In genomic region chr12:120836119-120836684, GRCh38 we compare ENCODE assay signal across 17 cellular contexts.
DNase-seq lines count a peak whose midpoint lies in the region; ATAC-seq and TF ChIP-seq lines count a peak whose summit lies in the region.
"Had no signal": no experiment of that assay in that cellular context is flagged by ENCODE, and none has a peak within 500 bp of the region (broad histone marks: within the 10 kb centered on the region; RNA-seq: fewer than 3 reads in every experiment).

No MANE protein-coding gene starts in this region.

- H2AFZ ChIP-seq in DND-41 (ENCODE audit: low read depth, low read length): no peak overlapping the region

- no peaks in the 10 kb centered on the region for H3K27me3 ChIP-seq in DND-41 (ENCODE audit: insufficient read depth, low read length, poor library complexity)
- H3K27me3 ChIP-seq: colonic mucosa, foreskin keratinocyte had no signal

- H3K36me3 Mint-ChIP-seq in naive B cell: peaks cover 0 to 4% of the 10 kb centered on the region in 2 donors

- H3K9me3 ChIP-seq in DND-41 (ENCODE audit: insufficient read depth, low read length, severe bottlenecking): no peaks in the 10 kb centered on the region
- H3K9me3 ChIP-seq: colonic mucosa had no signal

- H4K20me1 ChIP-seq in DND-41 (ENCODE audit: insufficient read depth, low read length): peaks cover 48% of the 10 kb centered on the region

- no peak overlapping the region for H3K9ac ChIP-seq in DND-41 (ENCODE audit: low read depth, low read length)

- H3K27ac Mint-ChIP-seq in naive B cell: peak overlapping the region in 4 of 6 donors; percentile 1 to 51 (median 24)
- H3K27ac Mint-ChIP-seq: H9 had no signal

- peak; percentile 59 for ATAC-seq in DND-41 (ENCODE audit: insufficient read depth, low read depth)
- no peak for ATAC-seq in naive B cell (ENCODE audit: low read depth in 2 of 2)
- ATAC-seq in GM18511 (IDR thresholded peaks at IDR 0.05; ENCODE audit: unreplicated experiment): no peak
- ATAC-seq: foreskin keratinocyte, Panc1 had no signal

- intact Hi-C loops in head of caudate nucleus (cut with DNase I): no loop called here

- H3K4me2 ChIP-seq in DND-41 (ENCODE audit: insufficient read depth, low read length): no peak overlapping the region

- no peak for DNase-seq in DND-41
- DNase-seq in naive B cell: no peak
- no peak for DNase-seq in head of caudate nucleus
- DNase-seq in NCI-H1417 (lab: John Stamatoyannopoulos, UW): no peak
- DNase-seq: activated gamma-delta T cell, AML-193, colonic mucosa, H9, NCI-H1092 treated with DMSO at 0.1 percent for 48 hours, small intestine had no signal

- H3K79me2 ChIP-seq in DND-41 (ENCODE audit: insufficient read depth, low read length): peaks cover 82% of the 10 kb centered on the region

- TF ChIP-seq CTCF in C4-2B (conservative IDR thresholded peaks at IDR 0.05) (no peak), DND-41 (IDR thresholded peaks at IDR 0.05; ENCODE audit: borderline replicate concordance, extremely low read depth, low read length, poor library complexity, severe bottlenecking) (no peak), VCaP (conservative IDR thresholded peaks at IDR 0.05) (no peak)

- H3K4me3 Mint-ChIP-seq in naive B cell: peak overlapping the region in 2 of 8 donors; percentile 6 to 52
- H3K4me3 Mint-ChIP-seq: H9 had no signal

- no peak overlapping the region for H3K4me3 ChIP-seq in DND-41 (ENCODE audit: low read depth in 1 of 2, low read length in 2 of 2)
- H3K4me3 ChIP-seq: colonic mucosa, lung had no signal

- H3K27ac ChIP-seq in C4-2B: peak overlapping the region; percentile 57; the same call in 1 of the 2 replicates
- no peak overlapping the region for H3K27ac ChIP-seq in DND-41 (ENCODE audit: low read length)
- H3K27ac ChIP-seq in VCaP: peak overlapping the region; percentile 52
- H3K27ac ChIP-seq: colonic mucosa had no signal

- H3K4me1 ChIP-seq in DND-41 (ENCODE audit: insufficient read depth, low read length): peaks cover 16% of the 10 kb centered on the region
- H3K4me1 ChIP-seq: colonic mucosa had no signal

- H3K36me3 ChIP-seq in DND-41 (ENCODE audit: insufficient read depth, low read length): no peaks in the 10 kb centered on the region
- H3K36me3 ChIP-seq: colonic mucosa had no signal

- no peaks in the 10 kb centered on the region for H3K9me3 Mint-ChIP-seq in naive B cell
- H3K9me3 Mint-ChIP-seq: H9, IgD-negative memory B cell had no signal

- H3K4me1 Mint-ChIP-seq in naive B cell: peaks cover 31 to 55% (median 44%) of the 10 kb centered on the region in 3 donors

- H3K27me3 Mint-ChIP-seq in naive B cell: no peaks in the 10 kb centered on the region
- H3K27me3 Mint-ChIP-seq: IgD-negative memory B cell had no signal
